In the genomic region with DNA sequence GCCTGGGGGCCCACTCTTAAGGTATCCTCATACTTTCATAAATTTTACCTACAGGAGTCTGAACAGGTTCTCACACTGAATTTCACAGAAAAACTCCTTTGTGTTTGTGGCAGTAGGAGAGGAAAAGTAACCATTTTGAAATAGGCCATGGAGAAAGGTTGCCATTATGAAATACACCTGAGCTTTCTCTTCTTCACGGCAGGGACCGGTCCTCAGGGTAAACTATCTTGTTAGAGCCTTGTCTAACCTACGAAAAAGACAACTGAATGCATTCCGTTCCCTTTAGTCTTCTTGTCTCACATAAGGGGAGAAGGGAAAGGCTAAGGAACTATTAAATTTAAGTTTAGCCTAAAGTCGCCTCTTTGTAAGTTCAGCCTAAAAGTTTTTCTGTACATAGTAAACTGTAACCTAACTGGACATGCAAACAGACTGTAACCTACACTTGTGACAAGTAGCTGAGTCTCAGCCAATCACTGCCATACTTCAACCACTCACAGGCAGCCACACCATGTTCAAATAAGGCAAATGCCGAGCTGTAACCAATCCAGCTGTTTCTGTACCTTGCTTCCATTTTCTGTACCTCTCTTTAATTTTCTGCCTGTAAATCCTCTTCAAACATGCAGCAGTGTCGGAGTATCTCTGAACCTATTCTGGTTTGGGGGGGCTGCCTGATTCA, we compare ENCODE assay signal across 25 cellular contexts. TPM values are rescaled to one million over a fixed set of nuclear protein-coding genes. Genes with fewer than 3 reads are reported as not detected.
DNase-seq lines count a peak whose midpoint lies in the region; ATAC-seq and TF ChIP-seq lines count a peak whose summit lies in the region.
"Had no signal": no experiment of that assay in that cellular context is flagged by ENCODE, and none has a peak within 500 bp of the region (broad histone marks: within the 10 kb centered on the region; RNA-seq: fewer than 3 reads in every experiment).

No MANE protein-coding gene starts in this region.

- DNase-seq in activated CD4-positive, alpha-beta memory T cell treated with anti-CD3 and anti-CD28 coated beads, Interleukin-2, amount 10 ng/mL, durations not matched to agents 7 days and 5 days: no peak
- DNase-seq in activated CD4-positive, alpha-beta memory T cell treated with anti-CD3 and anti-CD28 coated beads for 36 hours: no peak
- DNase-seq in caudate nucleus (lab: John Stamatoyannopoulos, UW) (no peak), lower lobe of right lung (no peak), DMS53 (lab: John Stamatoyannopoulos, UW) (no peak), AG08395 (ENCODE audit: low spot score) (no peak)
- DNase-seq in central memory CD4-positive, alpha-beta T cell: no peak
- DNase-seq: Caco-2; CD8-positive, alpha-beta T cell; DMS79; EL; GDM1; H9; Kasumi-1; MV-4-11; NCI-H2029; NCI-H446; NCI-H526 treated with DMSO at 0.1 percent for 48 hours; Peyer's patch; SHP77 treated with DMSO at 0.1 percent for 48 hours had no signal

- no peaks in the 10 kb centered on the region for H3K27me3 ChIP-seq in lower lobe of right lung (ENCODE audit: low read depth)
- H3K27me3 ChIP-seq: Peyer's patch had no signal

- H3K4me3 ChIP-seq in lower lobe of right lung: no peak overlapping the region
- H3K4me3 ChIP-seq: GM12878, GM23338, Peyer's patch had no signal

- peak; percentile 92 to 98 for ATAC-seq in lower lobe of right lung
- ATAC-seq: CD8-positive, alpha-beta T cell; GM12878 had no signal

- peaks cover 25% of the 10 kb centered on the region for H3K27me3 Mint-ChIP-seq in activated CD4-positive, alpha-beta memory T cell treated with anti-CD3 and anti-CD28 coated beads, Interleukin-2, amount 10 ng/mL, durations not matched to agents 7 days and 5 days
- peaks cover 4% of the 10 kb centered on the region for H3K27me3 Mint-ChIP-seq in activated CD4-positive, alpha-beta memory T cell treated with anti-CD3 and anti-CD28 coated beads for 36 hours

- H3K4me3 Mint-ChIP-seq in activated CD4-positive, alpha-beta memory T cell treated with anti-CD3 and anti-CD28 coated beads, Interleukin-2, amount 10 ng/mL, durations not matched to agents 7 days and 5 days: no peak overlapping the region
- H3K4me3 Mint-ChIP-seq in activated CD4-positive, alpha-beta memory T cell treated with anti-CD3 and anti-CD28 coated beads for 36 hours: no peak overlapping the region
- H3K4me3 Mint-ChIP-seq: B cell; CD8-positive, alpha-beta T cell; GM23338; H9 had no signal

- CTCF ChIA-PET in activated CD4-positive, alpha-beta memory T cell treated with anti-CD3 and anti-CD28 coated beads, Interleukin-2, amount 10 ng/mL, durations not matched to agents 7 days and 5 days (lab: Charles Lee): interaction anchor here (1.0 to 2.1 kb wide), 2 partner anchors 13 to 15 kb away, joined by 4 to 6 read pairs; partner anchors contain the start of gene RNF32
- CTCF ChIA-PET in activated CD4-positive, alpha-beta memory T cell treated with anti-CD3 and anti-CD28 coated beads for 36 hours (lab: Charles Lee): no interaction called here

- H3K36me3 Mint-ChIP-seq in activated CD4-positive, alpha-beta memory T cell treated with anti-CD3 and anti-CD28 coated beads, Interleukin-2, amount 10 ng/mL, durations not matched to agents 7 days and 5 days (ENCODE audit: low read depth): peaks cover 32% of the 10 kb centered on the region
- H3K36me3 Mint-ChIP-seq in activated CD4-positive, alpha-beta memory T cell treated with anti-CD3 and anti-CD28 coated beads for 36 hours: no peaks in the 10 kb centered on the region
- H3K36me3 Mint-ChIP-seq: CD8-positive, alpha-beta T cell had no signal

- no peak for TF ChIP-seq CTCF in lower lobe of right lung (IDR thresholded peaks at IDR 0.05)

- no peaks in the 10 kb centered on the region for H3K36me3 ChIP-seq in lower lobe of right lung
- H3K36me3 ChIP-seq: Peyer's patch had no signal

- H3K4me1 ChIP-seq in lower lobe of right lung: no peaks in the 10 kb centered on the region
- H3K4me1 ChIP-seq: Peyer's patch had no signal

- peak overlapping the region; percentile 16 for H3K27ac Mint-ChIP-seq in activated CD4-positive, alpha-beta memory T cell treated with anti-CD3 and anti-CD28 coated beads, Interleukin-2, amount 10 ng/mL, durations not matched to agents 7 days and 5 days
- H3K27ac Mint-ChIP-seq in activated CD4-positive, alpha-beta memory T cell treated with anti-CD3 and anti-CD28 coated beads for 36 hours: no peak overlapping the region
- H3K27ac Mint-ChIP-seq: B cell; CD8-positive, alpha-beta T cell; GM23338; H9 had no signal

- peaks cover 36% of the 10 kb centered on the region for H3K9me3 Mint-ChIP-seq in activated CD4-positive, alpha-beta memory T cell treated with anti-CD3 and anti-CD28 coated beads, Interleukin-2, amount 10 ng/mL, durations not matched to agents 7 days and 5 days
- peaks cover 22% of the 10 kb centered on the region for H3K9me3 Mint-ChIP-seq in activated CD4-positive, alpha-beta memory T cell treated with anti-CD3 and anti-CD28 coated beads for 36 hours

- H3K4me1 Mint-ChIP-seq in activated CD4-positive, alpha-beta memory T cell treated with anti-CD3 and anti-CD28 coated beads, Interleukin-2, amount 10 ng/mL, durations not matched to agents 7 days and 5 days: peaks cover 20% of the 10 kb centered on the region
- peaks cover 8% of the 10 kb centered on the region for H3K4me1 Mint-ChIP-seq in activated CD4-positive, alpha-beta memory T cell treated with anti-CD3 and anti-CD28 coated beads for 36 hours (ENCODE audit: low read depth)
- H3K4me1 Mint-ChIP-seq: B cell had no signal

- H3K9me3 ChIP-seq in lower lobe of right lung: peaks cover 12% of the 10 kb centered on the region

- intact Hi-C loops in activated CD4-positive, alpha-beta memory T cell treated with anti-CD3 and anti-CD28 coated beads for 36 hours (cut with micrococcal nuclease): no loop called here
- intact Hi-C loops in lower lobe of right lung (cut with DNase I): no loop called here

- POLR2A ChIA-PET in activated CD4-positive, alpha-beta memory T cell treated with anti-CD3 and anti-CD28 coated beads, Interleukin-2, amount 10 ng/mL, durations not matched to agents 7 days and 5 days (lab: Charles Lee): interaction anchor here (0.8 to 2.0 kb wide), 7 partner anchors 9 to 15 kb away, joined by 3 to 14 read pairs (median 6); partner anchors contain the start of gene RNF32
- POLR2A ChIA-PET in activated CD4-positive, alpha-beta memory T cell treated with anti-CD3 and anti-CD28 coated beads for 36 hours (lab: Charles Lee): no interaction called here

- H3K27ac ChIP-seq in caudate nucleus (ENCODE audit: low read depth, low read length) (peak overlapping the region; percentile 16), lower lobe of right lung (peak overlapping the region; percentile 37)
- H3K27ac ChIP-seq: C4-2B, Peyer's patch had no signal

RNA-seq across cellular contexts. Expression of gene RNF32, which starts 14.2 kb away (rescaled TPM):
- total RNA-seq in activated CD4-positive, alpha-beta memory T cell treated with anti-CD3 and anti-CD28 coated beads, Interleukin-2, amount 10 ng/mL, durations not matched to agents 7 days and 5 days: 1 to 10 TPM; 3.4 to 4.1 TPM
- 1 to 10 TPM; 1.4 to 2.6 TPM for total RNA-seq in activated CD4-positive, alpha-beta memory T cell treated with anti-CD3 and anti-CD28 coated beads for 36 hours
- 3.0 TPM for total RNA-seq in lower lobe of right lung
- total RNA-seq: HepG2 had no signal
